In the genomic region with DNA sequence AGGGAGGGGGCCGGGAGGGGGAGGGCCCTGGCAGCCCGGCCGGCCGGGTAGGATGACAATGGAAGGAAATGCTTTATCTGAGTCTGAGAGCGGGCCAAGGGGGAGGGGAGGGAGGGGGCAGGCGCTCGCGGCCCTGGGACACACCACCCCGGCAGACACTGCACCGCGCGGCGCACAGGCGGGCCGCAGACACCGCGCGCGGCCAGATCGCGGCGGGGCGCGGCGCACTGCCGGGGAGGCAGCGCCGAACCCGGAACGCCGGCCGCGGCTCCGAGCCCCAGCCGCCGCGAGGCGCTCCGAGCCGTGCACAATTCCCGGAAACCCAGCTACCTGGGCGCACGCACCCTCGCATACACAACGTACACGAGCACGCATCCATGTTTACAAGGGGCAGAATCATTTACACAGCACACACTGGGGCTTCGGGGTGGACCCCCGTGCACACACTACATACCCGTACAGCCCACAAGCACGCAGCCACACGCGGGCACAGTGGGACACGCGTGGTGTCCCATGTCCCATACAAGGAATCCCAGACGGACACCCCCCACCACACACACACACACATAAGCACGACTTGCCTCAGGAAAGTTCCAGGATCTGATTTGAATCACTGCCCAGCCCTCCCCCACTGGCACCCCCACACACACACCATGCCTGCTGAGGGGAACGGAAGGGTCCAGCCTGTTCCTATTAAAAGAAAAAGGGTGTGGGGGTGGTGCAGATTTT, we compare ENCODE assay signal across 8 cellular contexts. TPM values are rescaled to one million over a fixed set of nuclear protein-coding genes. Genes with fewer than 3 reads are reported as not detected.
DNase-seq lines count a peak whose midpoint lies in the region; ATAC-seq and TF ChIP-seq lines count a peak whose summit lies in the region.

TSS of gene HDAC7 (minus strand) at position 2 of the 729 bp plus-strand sequence. CDS start 118 bp downstream, outside the sequence.

- no peaks in the 10 kb centered on the region for H3K36me3 Mint-ChIP-seq in natural killer cell

- ATAC-seq in HG03135 (IDR thresholded peaks at IDR 0.05; ENCODE audit: unreplicated experiment) (peak; percentile 43), Panc1 (peak; percentile 71), natural killer cell (peak; percentile 55 to 76 (median 69))

- no peaks in the 10 kb centered on the region for H3K9me3 ChIP-seq in Panc1 (ENCODE audit: control insufficient read depth, insufficient read depth, low read depth, low read length)
- no peaks in the 10 kb centered on the region for H3K9me3 ChIP-seq in subcutaneous abdominal adipose tissue (ENCODE audit: control insufficient read depth in 5 of 5, low read length in 5 of 5)

- intact Hi-C loops in Panc1 (cut with micrococcal nuclease; ENCODE audit: unreplicated experiment): no loop called here
- intact Hi-C loops in natural killer cell (cut with micrococcal nuclease): loop anchor here (2.0 to 10.0 kb wide), 3 partner anchors 17 to 605 kb away; no protein-coding TSS in a partner anchor

- H3K4me1 Mint-ChIP-seq in natural killer cell: peaks cover 52 to 57% of the 10 kb centered on the region in 2 donors

- H3K4me3 ChIP-seq in Panc1 (ENCODE audit: low read depth in 2 of 2, low read length in 2 of 2) (peak within 1 kb of the TSS; percentile 63 to 81), subcutaneous abdominal adipose tissue (ENCODE audit: low read depth in 1 of 5, low read length in 5 of 5) (peak within 1 kb of the TSS; percentile 65 to 91 (median 83))

- no peaks in the 10 kb centered on the region for H3K9me3 Mint-ChIP-seq in natural killer cell

- H3K4me3 Mint-ChIP-seq in natural killer cell: peak within 1 kb of the TSS; percentile 97

- H3K27ac ChIP-seq in Panc1 (ENCODE audit: low read length) (peak within 1 kb of the TSS; percentile 89), subcutaneous abdominal adipose tissue (ENCODE audit: low read depth, low read length) (peak within 1 kb of the TSS; percentile 93)

- H3K36me3 ChIP-seq in Panc1 (ENCODE audit: control insufficient read depth, insufficient read depth, low read length): no peaks in the 10 kb centered on the region
- no peaks in the 10 kb centered on the region for H3K36me3 ChIP-seq in subcutaneous abdominal adipose tissue (ENCODE audit: control insufficient read depth in 5 of 5, insufficient read depth in 5 of 5, low read length in 5 of 5)

- H3K27ac Mint-ChIP-seq in natural killer cell: peak within 1 kb of the TSS; percentile 91 to 92

- H3K27me3 Mint-ChIP-seq in natural killer cell (ENCODE audit: low read depth in 2 of 2): no peaks in the 10 kb centered on the region

- CTCF ChIA-PET in Panc1 (lab: Charles Lee): interaction anchor here (0.6 to 0.9 kb wide), 2 partner anchors 18 to 107 kb away, joined by 7 to 11 read pairs; no protein-coding TSS in a partner anchor

- no TSS peak for BruUV-seq in Panc1 (replicated peaks; lab: Mats Ljungman, UMichigan)

- H3K9ac ChIP-seq in subcutaneous abdominal adipose tissue (ENCODE audit: low read length in 5 of 5): peak within 1 kb of the TSS; percentile 77 to 97 (median 87)

- in situ Hi-C loops in Panc1 (cut with HindIII; ENCODE audit: low pct_unique_long_range_greater_than_20kb, low sequenced_read_pairs): no loop called here

- POLR2A ChIA-PET in Panc1 (lab: Charles Lee): no interaction called here

- H3K4me1 ChIP-seq in Panc1 (ENCODE audit: control insufficient read depth, insufficient read depth, low read length) (peaks cover 55% of the 10 kb centered on the region), subcutaneous abdominal adipose tissue (ENCODE audit: control insufficient read depth in 5 of 5, insufficient read depth in 5 of 5, low read length in 5 of 5) (peaks cover 17 to 90% (median 84%) of the 10 kb centered on the region in 5 donors)

- DNase-seq in NCI-H2196 (lab: John Stamatoyannopoulos, UW; ENCODE audit: unreplicated experiment) (peak; percentile 43), NCI-H2196 treated with DMSO at 0.1 percent for 48 hours (lab: John Stamatoyannopoulos, UW; ENCODE audit: unreplicated experiment) (no peak), Panc1 (ENCODE audit: low read depth, low spot score) (no peak), fibroblast of peridontal ligament (ENCODE audit: extremely low read depth) (peak; percentile 72), natural killer cell (peak; percentile 51)
- peak; percentile 64 for DNase-seq in activated effector memory CD4-positive, alpha-beta T cell treated with Interleukin-2 at 50 U/mL for 16 hours

- H3K27me3 ChIP-seq in Panc1 (ENCODE audit: control insufficient read depth, insufficient read depth, low read length): no peaks in the 10 kb centered on the region
- H3K27me3 ChIP-seq in subcutaneous abdominal adipose tissue (ENCODE audit: control insufficient read depth in 5 of 5, insufficient read depth in 4 of 5, low read length in 5 of 5): no peaks in the 10 kb centered on the region

- TF ChIP-seq CTCF in Panc1 (IDR thresholded peaks at IDR 0.05) (no peak), natural killer cell (IDR thresholded peaks at IDR 0.05) (no peak)

RNA-seq across cellular contexts. Expression of gene HDAC7, which starts in this region (rescaled TPM):
- total RNA-seq in Panc1 (2021; ENCODE audit: unreplicated experiment) (84.2 TPM), natural killer cell (100 to 1,000 TPM; 141 to 235 (median 147) TPM)
- polyA plus RNA-seq in Panc1 (2012; ENCODE audit: insufficient read length): 63.0 TPM

Comparison
In these comparisons a context has a peak if more than half of its experiments do, and no peak if none do; other contexts are left out.
1. DNase-seq: peak in NCI-H2196 (single experiment), activated effector memory CD4-positive, alpha-beta T cell treated with Interleukin-2 at 50 U/mL for 16 hours (single experiment), fibroblast of peridontal ligament (single experiment) and natural killer cell (single experiment); none in NCI-H2196 treated with DMSO at 0.1 percent for 48 hours (single experiment) and Panc1 (single experiment).
2. Peak in every context shown above with its lines, with median percentiles within 50 percentile points of each other: ATAC-seq.